ENCODE assay signal across 8 cellular contexts in genomic region chr3:193780810-193781472, GRCh38.
DNase-seq lines count a peak whose midpoint lies in the region; ATAC-seq, FAIRE-seq and TF ChIP-seq lines count a peak whose summit lies in the region.

No MANE protein-coding gene starts in this region.

- peak overlapping the region; percentile 100 for H3K27ac ChIP-seq in foreskin keratinocyte

- FAIRE-seq in GM19239 (lab: Jason Lieb, UNC): no peak

- ATAC-seq in foreskin keratinocyte (peak; percentile 79), omental fat pad (ENCODE audit: low FRiP score) (peak; percentile 85), HG02588 (IDR thresholded peaks at IDR 0.05; ENCODE audit: unreplicated experiment) (no peak)

- no peaks in the 10 kb centered on the region for H3K27me3 ChIP-seq in foreskin keratinocyte

- TF ChIP-seq CTCF in AG10803 (conservative IDR thresholded peaks at IDR 0.05; ENCODE audit: low read length): peak; percentile 81
- TF ChIP-seq CTCF in foreskin keratinocyte (conservative IDR thresholded peaks at IDR 0.05): peak; percentile 97
- peak in 2 of 3 donors; percentile 34 to 38 for TF ChIP-seq CTCF in omental fat pad (IDR thresholded peaks at IDR 0.05)

- peaks cover 30% of the 10 kb centered on the region for H3K4me1 ChIP-seq in foreskin keratinocyte

- DNase-seq in AG10803 (ENCODE audit: low read depth) (peak; percentile 76), GM19239 (ENCODE audit: insufficient read length, low spot score) (peak; percentile 28), NCI-H345 (lab: John Stamatoyannopoulos, UW) (peak; percentile 68), foreskin keratinocyte (peak; percentile 75 to 89), omental fat pad (ENCODE audit: low spot score) (peak; percentile 45), T1000 (lab: John Stamatoyannopoulos, UW) (no peak)
- peak; percentile 27 for DNase-seq in activated T-cell treated with anti-CD3 and anti-CD28 coated beads, Interleukin-2, amount 50 U/mL, for 1 hour

- H3K4me3 ChIP-seq in AG10803 (ENCODE audit: low read length): no peak overlapping the region

Comparison
In these comparisons a context has a peak if more than half of its experiments do, and no peak if none do; other contexts are left out.
1. CTCF ChIP-seq: peak in every context shown above with its lines; median percentile 97 in foreskin keratinocyte; 81 in AG10803; 36 in omental fat pad.